8 cellular contexts compared by ENCODE assay signal in the genomic region with DNA sequence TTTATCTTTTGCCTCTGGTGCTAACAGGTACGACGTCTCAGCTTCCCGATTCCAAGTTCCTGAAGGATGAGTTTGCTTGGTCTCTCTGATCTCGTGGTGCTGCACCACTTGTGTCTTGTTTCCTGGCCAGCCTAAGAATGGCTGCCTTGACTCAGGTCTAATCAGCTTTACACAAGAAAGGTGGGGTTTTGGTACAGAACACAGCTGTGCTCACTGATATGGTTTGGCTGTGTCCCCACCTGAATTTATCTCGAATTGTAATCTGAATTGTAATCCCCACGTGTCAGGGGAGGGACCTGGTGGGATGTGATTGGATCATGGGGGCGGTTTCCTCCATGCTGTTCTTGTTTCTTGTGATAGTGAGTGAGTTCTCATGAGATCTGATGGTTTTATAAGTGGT.
"Had no signal": no experiment of that assay in that cellular context is flagged by ENCODE, and none has a peak within 500 bp of the region (broad histone marks: within the 10 kb centered on the region; RNA-seq: fewer than 3 reads in every experiment).

No MANE protein-coding gene starts in this region.

- H3K9me3 ChIP-seq: HAP-1 had no signal

- H3K4me1 ChIP-seq: HAP-1 had no signal

- H2AFZ ChIP-seq: GM23248 had no signal

- H3K4me3 Mint-ChIP-seq: HFFc6 had no signal

- H3K27ac Mint-ChIP-seq: HFFc6 had no signal

- H3K27ac ChIP-seq: GM23248, HL-60 had no signal

- FAIRE-seq: HepG2 had no signal

- H3K36me3 ChIP-seq: HAP-1 had no signal

- H3K9ac ChIP-seq: GM23248 had no signal

- H3K9me3 Mint-ChIP-seq: HFFc6 had no signal

- ATAC-seq: HCT116, HepG2 had no signal

- H3K4me3 ChIP-seq: GM23248, HAP-1 had no signal

- DNase-seq: GM23248, GOT3, H7, HFFc6 had no signal
